ENCODE assay signal across 8 cellular contexts in the genomic region with DNA sequence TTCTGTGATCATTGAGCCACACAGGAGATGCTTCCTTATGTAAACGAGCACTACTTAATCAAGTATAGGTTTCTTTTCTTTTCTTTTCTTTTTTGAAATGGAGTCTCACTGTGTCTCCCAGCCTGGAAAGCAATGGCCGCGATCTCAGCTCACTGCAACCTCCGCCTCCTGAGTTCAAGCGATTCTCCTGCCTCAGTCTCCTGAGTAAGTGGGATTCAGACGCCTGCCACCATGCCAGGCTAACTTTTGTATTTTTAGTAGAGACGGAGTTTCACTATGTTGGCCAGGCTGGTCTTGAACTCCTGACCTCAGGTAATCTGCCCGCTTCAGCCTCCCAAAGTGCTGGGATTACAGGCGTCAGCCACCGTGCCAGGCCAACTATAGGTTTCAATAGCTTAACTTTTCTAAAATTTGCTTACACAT. TPM values are rescaled to one million over a fixed set of nuclear protein-coding genes. Genes with fewer than 3 reads are reported as not detected.
DNase-seq lines count a peak whose midpoint lies in the region; ATAC-seq and TF ChIP-seq lines count a peak whose summit lies in the region.
"Not testable (repeated sequence)": the region's sequence is repeated elsewhere in the genome, so short reads cannot be mapped to it uniquely, and the experiment has no call there.

No MANE protein-coding gene starts in this region.

- ATAC-seq in GM19438 (IDR thresholded peaks at IDR 0.05; ENCODE audit: low read depth, unreplicated experiment): peak; percentile 35
- ATAC-seq in HG02870 (IDR thresholded peaks at IDR 0.05; ENCODE audit: unreplicated experiment): peak; percentile 30
- peak; percentile 39 for ATAC-seq in stimulated activated naive CD8-positive, alpha-beta T cell treated with anti-CD3 and anti-CD28 coated beads, Interleukin-15, amount 100 ng/mL, for 72 hours

- peak overlapping the region; percentile 95 for H3K27ac ChIP-seq in HL-60 (replicated peaks)

- peak overlapping the region; percentile 55 for H3K4me3 ChIP-seq in GM06990 (replicated peaks; ENCODE audit: low read depth, low read length)
- peak overlapping the region; percentile 56 for H3K4me3 ChIP-seq in HL-60 (replicated peaks; ENCODE audit: insufficient read depth, low read length)
- H3K4me3 ChIP-seq in mononuclear cell (ENCODE audit: low read length): peak overlapping the region; percentile 51

- not testable (repeated sequence) for H3K9me3 Mint-ChIP-seq in activated naive CD4-positive, alpha-beta T cell treated with anti-CD3 and anti-CD28 coated beads, Interleukin-2, amount 50 U/mL, for 24 hours; stimulated activated naive CD8-positive, alpha-beta T cell treated with anti-CD3 and anti-CD28 coated beads, Interleukin-15, amount 100 ng/mL, for 72 hours

- H3K4me1 Mint-ChIP-seq in activated naive CD4-positive, alpha-beta T cell treated with anti-CD3 and anti-CD28 coated beads, Interleukin-2, amount 50 U/mL, for 24 hours: peaks cover 61% of the 10 kb centered on the region
- peaks cover 46% of the 10 kb centered on the region for H3K4me1 Mint-ChIP-seq in stimulated activated naive CD8-positive, alpha-beta T cell treated with anti-CD3 and anti-CD28 coated beads, Interleukin-15, amount 100 ng/mL, for 72 hours

- not testable (repeated sequence) for H3K27me3 ChIP-seq in GM06990 (replicated peaks; ENCODE audit: control insufficient read depth, insufficient read depth, low read length); HL-60 (ENCODE audit: insufficient read depth, poor library complexity, severe bottlenecking); mononuclear cell (ENCODE audit: insufficient read depth, low read length)

- not testable (repeated sequence) for DNase-seq in GM06990 (ENCODE audit: extremely low read depth, insufficient read length); HL-60 (ENCODE audit: low read depth in 1 of 2, low spot score in 1 of 2)
- peak; percentile 35 for DNase-seq in activated CD4-positive, alpha-beta T cell treated with anti-CD3 and anti-CD28 coated beads for 48 hours
- DNase-seq in stimulated activated naive CD8-positive, alpha-beta T cell treated with anti-CD3 and anti-CD28 coated beads, Interleukin-15, amount 100 ng/mL, for 72 hours: peak in 1 of 2 donors; percentile 54

- H3K27me3 Mint-ChIP-seq in activated naive CD4-positive, alpha-beta T cell treated with anti-CD3 and anti-CD28 coated beads, Interleukin-2, amount 50 U/mL, for 24 hours; stimulated activated naive CD8-positive, alpha-beta T cell treated with anti-CD3 and anti-CD28 coated beads, Interleukin-15, amount 100 ng/mL, for 72 hours: not testable (repeated sequence)

- not testable (repeated sequence) for H3K9me3 ChIP-seq in mononuclear cell (ENCODE audit: low read depth, low read length)

- not testable (repeated sequence) for H3K36me3 ChIP-seq in GM06990 (ENCODE audit: control insufficient read depth, insufficient read depth, low read length)

- not testable (repeated sequence) for TF ChIP-seq CTCF in GM06990 (IDR thresholded peaks at IDR 0.05; ENCODE audit: insufficient read depth, low read length, poor library complexity, severe bottlenecking); HL-60 (IDR thresholded peaks at IDR 0.05; ENCODE audit: insufficient read depth, low read length)

- H3K4me3 Mint-ChIP-seq in activated naive CD4-positive, alpha-beta T cell treated with anti-CD3 and anti-CD28 coated beads, Interleukin-2, amount 50 U/mL, for 24 hours: peak overlapping the region; percentile 95
- H3K4me3 Mint-ChIP-seq in stimulated activated naive CD8-positive, alpha-beta T cell treated with anti-CD3 and anti-CD28 coated beads, Interleukin-15, amount 100 ng/mL, for 72 hours: peak overlapping the region; percentile 64 to 94

- H3K36me3 Mint-ChIP-seq in activated naive CD4-positive, alpha-beta T cell treated with anti-CD3 and anti-CD28 coated beads, Interleukin-2, amount 50 U/mL, for 24 hours: not testable (repeated sequence)

- H3K4me1 ChIP-seq in mononuclear cell (ENCODE audit: insufficient read depth, low read length): peaks cover 34% of the 10 kb centered on the region

- H3K27ac Mint-ChIP-seq in activated naive CD4-positive, alpha-beta T cell treated with anti-CD3 and anti-CD28 coated beads, Interleukin-2, amount 50 U/mL, for 24 hours: peak overlapping the region; percentile 99
- H3K27ac Mint-ChIP-seq in stimulated activated naive CD8-positive, alpha-beta T cell treated with anti-CD3 and anti-CD28 coated beads, Interleukin-15, amount 100 ng/mL, for 72 hours: peak overlapping the region; percentile 97 to 99

RNA-seq across cellular contexts. Expression of a gene that starts 25.0 kb away (rescaled TPM):
- 929 TPM for total RNA-seq in mononuclear cell
